Comparison of ENCODE assay signal across 7 cellular contexts in genomic region chr10:5811387-5811821, GRCh38. TPM values are rescaled to one million over a fixed set of nuclear protein-coding genes. Genes with fewer than 3 reads are reported as not detected.
DNase-seq lines count a peak whose midpoint lies in the region; ATAC-seq and TF ChIP-seq lines count a peak whose summit lies in the region.

No MANE protein-coding gene starts in this region.

- in situ Hi-C loops in G401 (cut with HindIII; ENCODE audit: low sequenced_read_pairs), result no loop called here
- in situ Hi-C loops in GM13977 (cut with MboI; ENCODE audit: low pct_unique_long_range_greater_than_20kb, low sequenced_read_pairs, unreplicated experiment), result no loop called here

- H3K9me3 Mint-ChIP-seq in central memory CD8-positive, alpha-beta T cell, result no peaks in the 10 kb centered on the region

- ATAC-seq in central memory CD8-positive, alpha-beta T cell (replicated peaks; ENCODE audit: extremely low read depth, poor library complexity, severe bottlenecking), result no peak
- ATAC-seq in GM18511 (IDR thresholded peaks at IDR 0.05; ENCODE audit: unreplicated experiment) (no peak), HG03139 (IDR thresholded peaks at IDR 0.05; ENCODE audit: unreplicated experiment) (no peak)

- no peak for TF ChIP-seq CTCF in GM13977 (IDR thresholded peaks at IDR 0.05; ENCODE audit: extremely low read depth, insufficient read depth, missing control alignments)

- no peaks in the 10 kb centered on the region for H3K27me3 Mint-ChIP-seq in central memory CD8-positive, alpha-beta T cell

- DNase-seq in G401 (ENCODE audit: low spot score) (peak; percentile 44), NCI-H1694 (lab: John Stamatoyannopoulos, UW) (peak; percentile 25), midbrain (lab: John Stamatoyannopoulos, UW) (peak; percentile 14), GM13977 (ENCODE audit: low spot score) (no peak)
- DNase-seq in central memory CD8-positive, alpha-beta T cell (ENCODE audit: low spot score in 2 of 2), result no peak

- H3K27ac Mint-ChIP-seq in central memory CD8-positive, alpha-beta T cell (ENCODE audit: low read depth), result peak overlapping the region; percentile 92

- H3K4me3 Mint-ChIP-seq in central memory CD8-positive, alpha-beta T cell, result peak overlapping the region; percentile 91

- H3K36me3 Mint-ChIP-seq in central memory CD8-positive, alpha-beta T cell (ENCODE audit: insufficient read depth), result peaks cover 18% of the 10 kb centered on the region

- H3K4me1 Mint-ChIP-seq in central memory CD8-positive, alpha-beta T cell, result peaks cover 69% of the 10 kb centered on the region

RNA-seq across cellular contexts. Expression of gene GDI2, which starts 1.8 kb away (rescaled TPM):
- total RNA-seq in G401 (2014; rRNA removed; shearing (Covaris generic)), result 473 and 615 TPM in 2 replicates

Comparison
In these comparisons a context has a peak if more than half of its experiments do, and no peak if none do; other contexts are left out.
1. DNase-seq: peak in G401 (single experiment), NCI-H1694 (single experiment) and midbrain (single experiment); none in central memory CD8-positive, alpha-beta T cell (0 of 2) and GM13977 (single experiment).